Comparison of ENCODE assay signal across 18 cellular contexts in the genomic region with DNA sequence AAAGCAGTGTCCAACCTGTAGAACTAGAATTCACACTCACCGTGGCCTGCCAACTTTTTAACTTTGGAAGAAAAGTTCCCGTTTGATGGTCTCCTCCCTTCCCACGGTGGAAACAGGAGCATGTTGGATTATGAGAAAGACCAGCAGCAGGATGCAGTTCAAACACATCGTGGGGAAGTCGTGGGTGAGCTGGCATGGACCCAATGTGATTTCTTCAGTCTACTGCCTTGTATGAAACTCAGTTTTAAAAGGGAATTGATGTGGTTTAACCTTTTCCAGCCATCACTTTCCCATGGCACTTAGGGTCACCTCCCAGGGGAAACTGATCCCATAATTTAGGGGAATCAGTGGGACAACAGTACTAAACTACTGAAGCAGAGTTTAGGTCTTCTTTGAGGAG.
"Had no signal": no experiment of that assay in that cellular context is flagged by ENCODE, and none has a peak within 500 bp of the region (broad histone marks: within the 10 kb centered on the region; RNA-seq: fewer than 3 reads in every experiment).

No MANE protein-coding gene starts in this region.

- H3K27ac ChIP-seq: epithelial cell of prostate, esophagus muscularis mucosa, gastroesophageal sphincter, neutrophil, sigmoid colon, tibial nerve, upper lobe of right lung, vagina had no signal

- H3K36me3 ChIP-seq: esophagus muscularis mucosa, gastroesophageal sphincter, neutrophil, sigmoid colon, tibial nerve, upper lobe of right lung, vagina had no signal

- H3K4me3 ChIP-seq: esophagus muscularis mucosa, gastroesophageal sphincter, sigmoid colon, tibial nerve, upper lobe of right lung, vagina had no signal

- DNase-seq: effector memory CD8-positive, alpha-beta T cell; glutamatergic neuron; immature natural killer cell; mesendoderm; naive thymus-derived CD4-positive, alpha-beta T cell; sigmoid colon; small intestine; stimulated activated CD4-positive, alpha-beta T cell treated with anti-CD3 and anti-CD28 coated beads, Interleukin-4, amount 100 ng/mL, for 1 hour; stimulated activated CD8-positive, alpha-beta memory T cell treated with anti-CD3 and anti-CD28 coated beads, Interleukin-4, amount 100 ng/mL, for 48 hours; stimulated activated naive CD8-positive, alpha-beta T cell treated with anti-CD3 and anti-CD28 coated beads, Interleukin-15, Interleukin-2, amounts not matched to agents 100 U/mL and 50 U/mL, for 24 hours; upper lobe of right lung had no signal

- ATAC-seq: effector memory CD8-positive, alpha-beta T cell; gastroesophageal sphincter; naive thymus-derived CD4-positive, alpha-beta T cell; stimulated activated effector memory CD8-positive, alpha-beta T cell treated with anti-CD3 and anti-CD28 coated beads, Interleukin-12 subunit alpha, Interleukin-12 subunit beta, amount 100 ng/mL, for 72 hours; stimulated activated naive CD8-positive, alpha-beta T cell treated with anti-CD3 and anti-CD28 coated beads, Interleukin-15, Interleukin-2, amounts not matched to agents 100 U/mL and 50 U/mL, for 24 hours; upper lobe of right lung had no signal

- H3K9me3 ChIP-seq: esophagus muscularis mucosa, gastroesophageal sphincter, neutrophil, sigmoid colon, tibial nerve, upper lobe of right lung, vagina had no signal

- H3K4me1 ChIP-seq: esophagus muscularis mucosa, gastroesophageal sphincter, sigmoid colon, tibial nerve, upper lobe of right lung, vagina had no signal

- H3K27me3 ChIP-seq: esophagus muscularis mucosa, gastroesophageal sphincter, neutrophil, sigmoid colon, tibial nerve, upper lobe of right lung, vagina had no signal
